ENCODE assay signal across 18 cellular contexts in genomic region chr4:650461-650860, GRCh38. TPM values are rescaled to one million over a fixed set of nuclear protein-coding genes. Genes with fewer than 3 reads are reported as not detected.
DNase-seq lines count a peak whose midpoint lies in the region; ATAC-seq and TF ChIP-seq lines count a peak whose summit lies in the region.
"Had no signal": no experiment of that assay in that cellular context is flagged by ENCODE, and none has a peak within 500 bp of the region (broad histone marks: within the 10 kb centered on the region; RNA-seq: fewer than 3 reads in every experiment).

No MANE protein-coding gene starts in this region.

- H3K27me3 ChIP-seq in RWPE2 (ENCODE audit: insufficient read depth, poor library complexity, severe bottlenecking) (peaks cover 7% of the 10 kb centered on the region), dorsolateral prefrontal cortex (peaks cover 0 to 8% (median 0%) of the 10 kb centered on the region in 45 donors)
- H3K27me3 ChIP-seq: SJCRH30 had no signal

- TF ChIP-seq CTCF in RWPE2 (IDR thresholded peaks at IDR 0.05; ENCODE audit: poor library complexity, severe bottlenecking), result no peak
- TF ChIP-seq CTCF in dorsolateral prefrontal cortex (IDR thresholded peaks at IDR 0.05 in 54 of 56, conservative IDR thresholded peaks at IDR 0.05 in 2 of 56; ENCODE audit: low read depth in 1 of 56, partially characterized antibody in 56 of 56), result no peak
- no peak for TF ChIP-seq CTCF in mucosa of descending colon (IDR thresholded peaks at IDR 0.05)

- H3K36me3 ChIP-seq in RWPE2 (ENCODE audit: low read depth) (no peaks in the 10 kb centered on the region), mucosa of descending colon (ENCODE audit: low read depth) (no peaks in the 10 kb centered on the region)
- H3K36me3 ChIP-seq: SJCRH30 had no signal

- H3K9me3 ChIP-seq in RWPE2 (ENCODE audit: severe bottlenecking), result no peaks in the 10 kb centered on the region
- no peaks in the 10 kb centered on the region for H3K9me3 ChIP-seq in mucosa of descending colon
- H3K9me3 ChIP-seq: SJCRH30 had no signal

- H3K4me1 ChIP-seq in RWPE2 (ENCODE audit: insufficient read depth, poor library complexity, severe bottlenecking) (no peaks in the 10 kb centered on the region), mucosa of descending colon (ENCODE audit: low read depth) (no peaks in the 10 kb centered on the region)

- H3K4me3 ChIP-seq in RWPE2 (ENCODE audit: severe bottlenecking) (no peak overlapping the region), dorsolateral prefrontal cortex (peak overlapping the region in 25 of 59 donors; percentile 10 to 51 (median 25)), mucosa of descending colon (no peak overlapping the region)
- H3K4me3 ChIP-seq: SJCRH30 had no signal

- H3K27ac ChIP-seq in RWPE2 (ENCODE audit: poor library complexity, severe bottlenecking) (no peak overlapping the region), dorsolateral prefrontal cortex (peak overlapping the region in 58 of 59 donors; percentile 61 to 98 (median 94))
- H3K27ac ChIP-seq: KMS-11, SJCRH30 had no signal

- intact Hi-C loops in dorsolateral prefrontal cortex (cut with DNase I), result no loop called here
- intact Hi-C loops in mucosa of descending colon (cut with DNase I, micrococcal nuclease), result no loop called here

- DNase-seq in Ammon's horn (ENCODE audit: low spot score) (peak; percentile 44), RWPE2 (ENCODE audit: low spot score) (peak; percentile 54), dorsolateral prefrontal cortex (peak in 1 of 10 donors; percentile 51), mucosa of descending colon (peak in 2 of 3 donors; percentile 4 to 22), NCI-H69 (lab: John Stamatoyannopoulos, UW) (no peak), COR-L47 (lab: John Stamatoyannopoulos, UW) (no peak)
- DNase-seq: DMS79, HFFc6, NCI-H1417 treated with DMSO at 0.1 percent for 48 hours, NCI-H187 treated with DMSO at 0.1 percent for 48 hours, NCI-H226, NCI-H524, PC-3, RPMI8226, SJCRH30 had no signal

- ATAC-seq in RWPE2 (ENCODE audit: low read depth) (no peak), mucosa of descending colon (no peak), HG03280 (IDR thresholded peaks at IDR 0.05; ENCODE audit: unreplicated experiment) (no peak)
- ATAC-seq: PC-3 had no signal

RNA-seq across cellular contexts. Expression of gene ATP5ME, which starts 23.6 kb away (rescaled TPM):
- total RNA-seq in dorsolateral prefrontal cortex (100 to 1,000 TPM; 167 to 373 (median 261) TPM), mucosa of descending colon (100 to 1,000 TPM; 330 to 467 (median 399) TPM)

RNA-seq across cellular contexts. Expression of gene MYL5, which starts 23.9 kb away (rescaled TPM):
- total RNA-seq in dorsolateral prefrontal cortex (10 to 100 TPM in 92 of 120 experiments, 1 to 10 TPM in 28; 5.0 to 32.6 (median 13.8) TPM), mucosa of descending colon (10 to 100 TPM; 26.1 to 52.5 (median 50.7) TPM)

RNA-seq across cellular contexts. Expression of gene PDE6B, which starts 25.1 kb away (rescaled TPM):
- total RNA-seq in dorsolateral prefrontal cortex (10 to 100 TPM in 116 of 120 experiments, 1 to 10 TPM in 4; 6.4 to 96.3 (median 26.0) TPM), mucosa of descending colon (1 to 10 TPM; 1.0 to 2.9 (median 1.2) TPM)
- total RNA-seq: HFFc6, HT-29, PC-3, SJCRH30 had no signal

RNA-seq across cellular contexts. Expression of gene SLC49A3, which starts 38.5 kb away (rescaled TPM):
- total RNA-seq in dorsolateral prefrontal cortex (10 to 100 TPM in 10 of 120 experiments, 1 to 10 TPM in 110; 2.7 to 12.4 (median 5.8) TPM), mucosa of descending colon (10 to 100 TPM in 2 of 3 donors, 1 to 10 TPM in 1; 9.9 to 14.1 (median 11.5) TPM)
- total RNA-seq: PC-3, SJCRH30 had no signal

RNA-seq across cellular contexts. Expression of gene PCGF3, which starts 55.2 kb away (rescaled TPM):
- total RNA-seq in dorsolateral prefrontal cortex (10 to 100 TPM; 32.0 to 54.7 (median 45.0) TPM), mucosa of descending colon (10 to 100 TPM; 45.5 to 66.9 (median 56.7) TPM)

Comparison
In these comparisons a context has a peak if more than half of its experiments do, and no peak if none do; other contexts are left out.
1. DNase-seq: peak in Ammon's horn (single experiment), RWPE2 (single experiment) and mucosa of descending colon (2 of 3); none in NCI-H69 (single experiment) and COR-L47 (single experiment).